In genomic region chr6:27132282-27132531, GRCh38 we compare ENCODE assay signal across 8 cellular contexts.
A peak's percentile ranks its signal among the peaks of the same experiment; 100 is the strongest.
DNase-seq lines count a peak whose midpoint lies in the region; ATAC-seq, FAIRE-seq and TF ChIP-seq lines count a peak whose summit lies in the region.
"Not testable (repeated sequence)": the region's sequence is repeated elsewhere in the genome, so short reads cannot be mapped to it uniquely, and the experiment has no call there.

No MANE protein-coding gene starts in this region.

- H3K27ac ChIP-seq in A673 (ENCODE audit: low read depth, low read length, poor library complexity, severe bottlenecking), result peak overlapping the region; percentile 96
- H3K27ac ChIP-seq in HCT116 (ENCODE audit: low read depth, low read length), result peak overlapping the region; percentile 99
- H3K27ac ChIP-seq in HUES64 (ENCODE audit: low read depth, low read length), result peak overlapping the region; percentile 94
- H3K27ac ChIP-seq in SJSA1, result peak overlapping the region; percentile 96
- peak overlapping the region; percentile 83 for H3K27ac ChIP-seq in cingulate gyrus (ENCODE audit: low read depth, low read length)
- peak overlapping the region; percentile 86 for H3K27ac ChIP-seq in keratinocyte (ENCODE audit: control insufficient read depth, insufficient read depth, low read length)
- H3K27ac ChIP-seq in sigmoid colon, result peak overlapping the region; percentile 87 to 95 (median 92)

- not testable (repeated sequence) for H3K36me3 ChIP-seq in A673 (ENCODE audit: insufficient read depth, low read length, poor library complexity, severe bottlenecking); HCT116 (ENCODE audit: control insufficient read depth in 1 of 2, insufficient read depth in 2 of 2, low read length in 2 of 2); HUES64 (ENCODE audit: insufficient read depth, low read length); SJSA1; keratinocyte (ENCODE audit: control insufficient read depth in 2 of 2, extremely low read depth in 1 of 2, insufficient read depth in 2 of 2, low read length in 2 of 2); sigmoid colon

- not testable (repeated sequence) for TF ChIP-seq CTCF in A673 (conservative IDR thresholded peaks at IDR 0.05; ENCODE audit: low read depth, low read length); HCT116 (IDR thresholded peaks at IDR 0.05 in 2 of 3, conservative IDR thresholded peaks at IDR 0.05 in 1 of 3; ENCODE audit: borderline replicate concordance in 1 of 3, insufficient read depth in 1 of 3, low read depth in 2 of 3, low read length in 2 of 3); keratinocyte (optimal IDR thresholded peaks at IDR 0.05 in 1 of 3, IDR thresholded peaks at IDR 0.05 in 1 of 3, conservative IDR thresholded peaks at IDR 0.05 in 1 of 3; ENCODE audit: extremely low read depth in 1 of 3, insufficient read depth in 2 of 3, low read length in 3 of 3); sigmoid colon (IDR thresholded peaks at IDR 0.05)

- H3K9ac ChIP-seq in HCT116 (ENCODE audit: low read length) (peak overlapping the region; percentile 91), HUES64 (ENCODE audit: low read depth, low read length) (peak overlapping the region; percentile 89), keratinocyte (ENCODE audit: control insufficient read depth, extremely low read depth, insufficient read depth, low read length) (peak overlapping the region; percentile 93)

- intact Hi-C loops in A673 (cut with micrococcal nuclease; ENCODE audit: unreplicated experiment), result loop anchor here (2.0 to 10.0 kb wide), 4 partner anchors 15 to 1107 kb away; a partner anchor contains a TSS
- intact Hi-C loops in HCT116 (cut with micrococcal nuclease), result loop anchor here (2.0 to 5.0 kb wide), 6 partner anchors 535 to 1100 kb away; partner anchors contain the start of gene ABT1
- intact Hi-C loops in sigmoid colon (cut with DNase I), result loop anchor here (2.0 to 10.0 kb wide), 7 partner anchors 15 to 1853 kb away; a partner anchor contains a TSS

- H4K20me1 ChIP-seq in HCT116 (ENCODE audit: insufficient read depth); keratinocyte (ENCODE audit: control insufficient read depth, extremely low read depth, insufficient read depth, low read length): not testable (repeated sequence)

- CTCF ChIA-PET in A673 (lab: Charles Lee); HCT116 (lab: Charles Lee): not testable (repeated sequence)

- RAD21 ChIA-PET in HCT116 (lab: Charles Lee; ENCODE audit: low non-redundant PET in 1 of 2, low total read pairs in 2 of 2, uncharacterized antibody in 2 of 2, unreplicated experiment in 2 of 2), result interaction anchor here in 1 of 2 experiments (1.1 kb wide), 1 partner anchor 13 kb away, joined by 3 read pairs; no protein-coding TSS in a partner anchor

- dilution Hi-C loops in keratinocyte (cut with MboI; ENCODE audit: extremely low pct_ligation_motif_present, low sequenced_read_pairs), result not testable (repeated sequence)

- H3K4me2 ChIP-seq in HCT116 (ENCODE audit: low read length) (peak overlapping the region; percentile 85), keratinocyte (ENCODE audit: control insufficient read depth, extremely low read depth, insufficient read depth, low read depth, low read length) (peak overlapping the region; percentile 96)

- not testable (repeated sequence) for H2AFZ ChIP-seq in HCT116 (ENCODE audit: low read depth, low read length, poor library complexity, severe bottlenecking); keratinocyte (ENCODE audit: control insufficient read depth, low read length)

- POLR2A ChIA-PET in A673 (lab: Charles Lee; ENCODE audit: low non-redundant PET) (interaction anchor here (0.5 to 2.4 kb wide), 8 partner anchors 13 to 789 kb away, joined by 3 to 74 read pairs (median 4); a partner anchor contains a TSS), HCT116 (lab: Charles Lee) (interaction anchor here (0.8 to 6.1 kb wide), 28 partner anchors 15 to 1101 kb away, joined by 3 to 390 read pairs (median 7); a partner anchor contains a TSS)

- TSS peak; percentile 78 for BruUV-seq in A673 (replicated peaks; lab: Mats Ljungman, UMichigan)
- TSS peak; percentile 92 for BruUV-seq in HCT116 (replicated peaks; lab: Mats Ljungman, UMichigan)

- H3K4me1 ChIP-seq in A673 (ENCODE audit: insufficient read depth, low read length, poor library complexity, severe bottlenecking) (peaks cover 34% of the 10 kb centered on the region), HCT116 (ENCODE audit: control insufficient read depth in 1 of 2, insufficient read depth in 2 of 2, low read length in 2 of 2) (peaks cover 24 to 43% of the 10 kb centered on the region in 2 experiments), HUES64 (ENCODE audit: insufficient read depth, low read length) (peaks cover 27% of the 10 kb centered on the region), SJSA1 (replicated peaks) (peaks cover 47% of the 10 kb centered on the region), keratinocyte (ENCODE audit: control insufficient read depth, extremely low read depth, insufficient read depth, low read length) (peaks cover 18% of the 10 kb centered on the region), sigmoid colon (peaks cover 0 to 22% (median 11%) of the 10 kb centered on the region in 4 donors)

- WGBS in HUES64, result under 1% methylated on average over 14 of the region's 14 CpGs
- 0% methylated on average over 14 of the region's 14 CpGs for WGBS in sigmoid colon, 2 donors

- H3K4me3 ChIP-seq in A673 (ENCODE audit: low read depth, low read length, poor library complexity, severe bottlenecking) (peak overlapping the region; percentile 59), HCT116 (replicated peaks in 1 of 2; ENCODE audit: low read depth in 1 of 2, low read length in 2 of 2) (peak overlapping the region; percentile 58 to 71), HUES64 (ENCODE audit: low read length) (peak overlapping the region; percentile 79), SJSA1 (peak overlapping the region; percentile 45), keratinocyte (ENCODE audit: control insufficient read depth in 2 of 3, extremely low read depth in 1 of 3, insufficient read depth in 2 of 3, low read depth in 1 of 3, low read length in 3 of 3) (peak overlapping the region; percentile 56 to 88 (median 75)), sigmoid colon (peak overlapping the region; percentile 30 to 55 (median 52))

- not testable (repeated sequence) for TF ChIP-seq RAD21 in HCT116 (IDR thresholded peaks at IDR 0.05; ENCODE audit: low read depth)

- not testable (repeated sequence) for H3K27me3 ChIP-seq in A673 (replicated peaks; ENCODE audit: insufficient read depth, low read depth, low read length, poor library complexity); HCT116 (ENCODE audit: insufficient read depth, low read length); HUES64 (ENCODE audit: insufficient read depth, low read length); SJSA1 (replicated peaks); keratinocyte (ENCODE audit: control insufficient read depth, extremely low read depth, insufficient read depth, low read length); sigmoid colon

- not testable (repeated sequence) for H3K9me1 ChIP-seq in keratinocyte (ENCODE audit: control insufficient read depth, extremely low read depth, insufficient read depth, low read length)

- peak; percentile 4 for ATAC-seq in GM18861 (IDR thresholded peaks at IDR 0.05; ENCODE audit: unreplicated experiment)
- peak; percentile 31 for ATAC-seq in HCT116

- not testable (repeated sequence) for H3K9me3 ChIP-seq in A673 (ENCODE audit: low read depth, low read length, poor library complexity, severe bottlenecking); HCT116 (ENCODE audit: control insufficient read depth in 1 of 2, insufficient read depth in 1 of 2, low read depth in 1 of 2, low read length in 2 of 2); HUES64 (ENCODE audit: insufficient read depth, low read depth, low read length); SJSA1 (replicated peaks); keratinocyte (ENCODE audit: control insufficient read depth, low read depth, low read length); sigmoid colon

- FAIRE-seq in keratinocyte (lab: Jason Lieb, UNC), result not testable (repeated sequence)

- DNase-seq in A673 (ENCODE audit: low spot score) (peak; percentile 73), HCT116 (ENCODE audit: low read depth, low spot score) (peak; percentile 68)
- not testable (repeated sequence) for DNase-seq in SJSA1 (ENCODE audit: low read depth in 1 of 2, low spot score in 2 of 2); keratinocyte (ENCODE audit: low read depth, low spot score); sigmoid colon

- not testable (repeated sequence) for TF ChIP-seq EP300 in sigmoid colon (IDR thresholded peaks at IDR 0.05)

- H3K9me2 ChIP-seq in HCT116 (ENCODE audit: insufficient read depth), result not testable (repeated sequence)

- TF ChIP-seq POLR2A in HCT116 (IDR thresholded peaks at IDR 0.05; ENCODE audit: borderline replicate concordance, extremely low read depth, insufficient read depth, insufficient read length), result peak; percentile 86
- not testable (repeated sequence) for TF ChIP-seq POLR2A in sigmoid colon (IDR thresholded peaks at IDR 0.05)

- H3K79me2 ChIP-seq in HCT116 (ENCODE audit: insufficient read depth, low read length); keratinocyte (ENCODE audit: control insufficient read depth, insufficient read depth, low read length): not testable (repeated sequence)

TF ChIP-seq in HCT116, 20 proteins besides CTCF, POLR2A, EP300 and RAD21:
- 0 out of 2 replicates have a peak, but pooled peaks have one; percentile 24 for TF ChIP-seq POLR2AphosphoS5 (IDR thresholded peaks at IDR 0.05; ENCODE audit: low read depth, low read length)
